In the genomic region with DNA sequence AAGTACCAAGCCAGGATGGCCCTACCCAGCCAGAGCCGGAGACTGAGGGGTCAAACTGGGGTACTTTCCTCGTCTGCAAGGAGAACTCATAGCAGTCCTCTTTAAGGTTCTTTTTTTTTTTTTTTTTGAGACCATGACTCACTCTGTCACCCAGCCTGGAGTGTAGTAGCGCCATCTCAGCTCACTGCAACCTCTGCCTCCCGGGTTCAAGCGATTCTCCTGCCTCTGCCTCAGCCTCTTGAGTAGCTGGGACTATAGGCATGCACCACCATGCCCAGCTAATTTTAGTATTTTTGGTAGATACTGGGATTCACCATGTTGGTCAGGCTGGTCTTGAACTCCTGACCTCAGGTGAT, we compare ENCODE assay signal across 8 cellular contexts. TPM values are rescaled to one million over a fixed set of nuclear protein-coding genes. Genes with fewer than 3 reads are reported as not detected.
DNase-seq lines count a peak whose midpoint lies in the region; ATAC-seq and TF ChIP-seq lines count a peak whose summit lies in the region.
"Not testable (repeated sequence)": the region's sequence is repeated elsewhere in the genome, so short reads cannot be mapped to it uniquely, and the experiment has no call there.

No MANE protein-coding gene starts in this region.

- H3K4me1 Mint-ChIP-seq in activated CD4-positive, alpha-beta memory T cell treated with anti-CD3 and anti-CD28 coated beads for 36 hours (ENCODE audit: low read depth): peaks cover 33% of the 10 kb centered on the region
- peaks cover 29% of the 10 kb centered on the region for H3K4me1 Mint-ChIP-seq in brain
- peaks cover 21 to 24% of the 10 kb centered on the region in 2 donors for H3K4me1 Mint-ChIP-seq in natural killer cell treated with Interleukin-12 subunit alpha and Interleukin-12 subunit beta and Interleukin-15 and Interleukin-18, amount 100 ng/mL, for 72 hours (ENCODE audit: low read depth in 2 of 2)
- H3K4me1 Mint-ChIP-seq in stimulated activated naive B cell treated with anti-CD40 and anti-IgM and Interleukin-4, amounts not matched to agents 10 μg/mL and 1 μg/mL and 100 μg/mL, for 72 hours: peaks cover 23 to 42% of the 10 kb centered on the region in 2 donors

- H3K27ac Mint-ChIP-seq in activated CD4-positive, alpha-beta memory T cell treated with anti-CD3 and anti-CD28 coated beads for 36 hours: not testable (repeated sequence)
- peak overlapping the region in 4 of 5 experiments; percentile 90 to 97 (median 95) for H3K27ac Mint-ChIP-seq in brain
- peak overlapping the region; percentile 82 to 91 for H3K27ac Mint-ChIP-seq in natural killer cell treated with Interleukin-12 subunit alpha and Interleukin-12 subunit beta and Interleukin-15 and Interleukin-18, amount 100 ng/mL, for 72 hours
- H3K27ac Mint-ChIP-seq in stimulated activated naive B cell treated with anti-CD40 and anti-IgM and Interleukin-4, amounts not matched to agents 10 μg/mL and 1 μg/mL and 100 μg/mL, for 72 hours: peak overlapping the region; percentile 43

- H3K27me3 ChIP-seq in BLaER1; HCT116 (ENCODE audit: insufficient read depth, low read length); PC-9 (ENCODE audit: insufficient read depth, low read depth); foreskin keratinocyte: not testable (repeated sequence)

- peak overlapping the region; percentile 68 for H3K4me3 Mint-ChIP-seq in activated CD4-positive, alpha-beta memory T cell treated with anti-CD3 and anti-CD28 coated beads for 36 hours
- peak overlapping the region; percentile 89 to 97 (median 94) for H3K4me3 Mint-ChIP-seq in brain
- H3K4me3 Mint-ChIP-seq in natural killer cell treated with Interleukin-12 subunit alpha and Interleukin-12 subunit beta and Interleukin-15 and Interleukin-18, amount 100 ng/mL, for 72 hours: peak overlapping the region; percentile 73
- peak overlapping the region; percentile 91 to 95 for H3K4me3 Mint-ChIP-seq in stimulated activated naive B cell treated with anti-CD40 and anti-IgM and Interleukin-4, amounts not matched to agents 10 μg/mL and 1 μg/mL and 100 μg/mL, for 72 hours

- not testable (repeated sequence) for H3K4me3 ChIP-seq in BLaER1
- peak overlapping the region; percentile 55 to 74 for H3K4me3 ChIP-seq in HCT116 (replicated peaks in 1 of 2; ENCODE audit: low read depth in 1 of 2, low read length in 2 of 2)
- peak overlapping the region; percentile 62 for H3K4me3 ChIP-seq in PC-9

- peaks cover 57% of the 10 kb centered on the region for H3F3A ChIP-seq in PC-9 (ENCODE audit: insufficient read depth, low read depth)

- POLR2A ChIA-PET in HCT116 (lab: Charles Lee): interaction anchor here (0.6 kb wide), 1 partner anchor 24 kb away, joined by 6 read pairs; no protein-coding TSS in a partner anchor
- POLR2A ChIA-PET in PC-9 (lab: Charles Lee; ENCODE audit: unreplicated experiment): interaction anchor here (0.6 kb wide), 1 partner anchor 401 kb away, joined by 7 read pairs; no protein-coding TSS in a partner anchor
- POLR2A ChIA-PET in activated CD4-positive, alpha-beta memory T cell treated with anti-CD3 and anti-CD28 coated beads for 36 hours (lab: Charles Lee): interaction anchor here (0.7 kb wide), 1 partner anchor 11 kb away, joined by 4 read pairs; no protein-coding TSS in a partner anchor

- not testable (repeated sequence) for H3K9me3 ChIP-seq in BLaER1; HCT116 (ENCODE audit: control insufficient read depth in 1 of 2, insufficient read depth in 1 of 2, low read depth in 1 of 2, low read length in 2 of 2); PC-9 (ENCODE audit: insufficient read depth, low read depth)

- RAD21 ChIA-PET in HCT116 (lab: Charles Lee; ENCODE audit: low non-redundant PET in 1 of 2, low total read pairs in 2 of 2, uncharacterized antibody in 2 of 2, unreplicated experiment in 2 of 2): interaction anchor here in 1 of 2 experiments (0.7 kb wide), 1 partner anchor 143 kb away, joined by 4 read pairs; no protein-coding TSS in a partner anchor

- H3K79me2 ChIP-seq in HCT116 (ENCODE audit: insufficient read depth, low read length); PC-9 (ENCODE audit: low read depth): not testable (repeated sequence)

- H3K36me3 Mint-ChIP-seq in activated CD4-positive, alpha-beta memory T cell treated with anti-CD3 and anti-CD28 coated beads for 36 hours; brain; natural killer cell treated with Interleukin-12 subunit alpha and Interleukin-12 subunit beta and Interleukin-15 and Interleukin-18, amount 100 ng/mL, for 72 hours; stimulated activated naive B cell treated with anti-CD40 and anti-IgM and Interleukin-4, amounts not matched to agents 10 μg/mL and 1 μg/mL and 100 μg/mL, for 72 hours: not testable (repeated sequence)

- TF ChIP-seq RAD21 in HCT116 (IDR thresholded peaks at IDR 0.05; ENCODE audit: low read depth): not testable (repeated sequence)

- not testable (repeated sequence) for TF ChIP-seq POLR2A in HCT116 (IDR thresholded peaks at IDR 0.05; ENCODE audit: borderline replicate concordance, extremely low read depth, insufficient read depth, insufficient read length)

- not testable (repeated sequence) for TF ChIP-seq CTCF in HCT116 (IDR thresholded peaks at IDR 0.05 in 2 of 3, conservative IDR thresholded peaks at IDR 0.05 in 1 of 3; ENCODE audit: borderline replicate concordance in 1 of 3, insufficient read depth in 1 of 3, low read depth in 2 of 3, low read length in 2 of 3); PC-9 (conservative IDR thresholded peaks at IDR 0.05); brain (conservative IDR thresholded peaks at IDR 0.05); foreskin keratinocyte (conservative IDR thresholded peaks at IDR 0.05)

- H3K9me3 Mint-ChIP-seq in activated CD4-positive, alpha-beta memory T cell treated with anti-CD3 and anti-CD28 coated beads for 36 hours; brain; natural killer cell treated with Interleukin-12 subunit alpha and Interleukin-12 subunit beta and Interleukin-15 and Interleukin-18, amount 100 ng/mL, for 72 hours; stimulated activated naive B cell treated with anti-CD40 and anti-IgM and Interleukin-4, amounts not matched to agents 10 μg/mL and 1 μg/mL and 100 μg/mL, for 72 hours: not testable (repeated sequence)

- not testable (repeated sequence) for DNase-seq in HCT116 (ENCODE audit: low read depth, low spot score); activated CD4-positive, alpha-beta memory T cell treated with anti-CD3 and anti-CD28 coated beads for 36 hours; foreskin keratinocyte; natural killer cell treated with Interleukin-12 subunit alpha and Interleukin-12 subunit beta and Interleukin-15 and Interleukin-18, amount 100 ng/mL, for 72 hours (ENCODE audit: low spot score); stimulated activated naive B cell treated with anti-CD40 and anti-IgM and Interleukin-4, amounts not matched to agents 10 μg/mL and 1 μg/mL and 100 μg/mL, for 72 hours
- DNase-seq in PC-9: peak in 1 of 2 experiments; percentile 31

- BruUV-seq in HCT116 (replicated peaks; lab: Mats Ljungman, UMichigan); PC-9 (replicated peaks; lab: Mats Ljungman, UMichigan): not testable (repeated sequence)

- CTCF ChIA-PET in HCT116 (lab: Charles Lee): not testable (repeated sequence)
- CTCF ChIA-PET in PC-9 (lab: Charles Lee): interaction anchor here (0.5 to 0.7 kb wide), 5 partner anchors 23 to 1118 kb away, joined by 4 to 14 read pairs (median 6); no protein-coding TSS in a partner anchor
- CTCF ChIA-PET in activated CD4-positive, alpha-beta memory T cell treated with anti-CD3 and anti-CD28 coated beads for 36 hours (lab: Charles Lee): interaction anchor here (0.6 to 2.3 kb wide), 3 partner anchors 65 to 168 kb away, joined by 4 to 15 read pairs (median 11); no protein-coding TSS in a partner anchor

- intact Hi-C loops in HCT116 (cut with micrococcal nuclease) (loop anchor here (10.0 kb wide), 3 partner anchors 129 to 399 kb away; partner anchors contain the start of genes AMN and TRAF3), PC-9 (cut with micrococcal nuclease; ENCODE audit: unreplicated experiment) (loop anchor here (5.0 to 10.0 kb wide), 4 partner anchors 489 to 1019 kb away; no protein-coding TSS in a partner anchor)
- intact Hi-C loops in activated CD4-positive, alpha-beta memory T cell treated with anti-CD3 and anti-CD28 coated beads for 36 hours (cut with micrococcal nuclease): not testable (repeated sequence)

- not testable (repeated sequence) for H2AFZ ChIP-seq in HCT116 (ENCODE audit: low read depth, low read length, poor library complexity, severe bottlenecking)
- H2AFZ ChIP-seq in PC-9: peak overlapping the region; percentile 79

- not testable (repeated sequence) for H4K20me1 ChIP-seq in BLaER1; HCT116 (ENCODE audit: insufficient read depth); PC-9 (ENCODE audit: insufficient read depth)

- H3K36me3 ChIP-seq in BLaER1; HCT116 (ENCODE audit: control insufficient read depth in 1 of 2, insufficient read depth in 2 of 2, low read length in 2 of 2); PC-9 (ENCODE audit: low read depth): not testable (repeated sequence)

- peaks cover 69% of the 10 kb centered on the region for H3K4me1 ChIP-seq in BLaER1
- peaks cover 27 to 59% of the 10 kb centered on the region in 2 experiments for H3K4me1 ChIP-seq in HCT116 (ENCODE audit: control insufficient read depth in 1 of 2, insufficient read depth in 2 of 2, low read length in 2 of 2)
- H3K4me1 ChIP-seq in PC-9 (replicated peaks; ENCODE audit: insufficient read depth): peaks cover 58% of the 10 kb centered on the region
- peaks cover 11% of the 10 kb centered on the region for H3K4me1 ChIP-seq in foreskin keratinocyte

- H3K9me2 ChIP-seq in HCT116 (ENCODE audit: insufficient read depth); PC-9 (ENCODE audit: insufficient read depth): not testable (repeated sequence)

- H3K27me3 Mint-ChIP-seq in activated CD4-positive, alpha-beta memory T cell treated with anti-CD3 and anti-CD28 coated beads for 36 hours; brain; natural killer cell treated with Interleukin-12 subunit alpha and Interleukin-12 subunit beta and Interleukin-15 and Interleukin-18, amount 100 ng/mL, for 72 hours; stimulated activated naive B cell treated with anti-CD40 and anti-IgM and Interleukin-4, amounts not matched to agents 10 μg/mL and 1 μg/mL and 100 μg/mL, for 72 hours: not testable (repeated sequence)

- H3K9ac ChIP-seq in BLaER1: not testable (repeated sequence)
- H3K9ac ChIP-seq in HCT116 (ENCODE audit: low read length): peak overlapping the region; percentile 78

- peak overlapping the region; percentile 84 for H3K4me2 ChIP-seq in BLaER1
- peak overlapping the region; percentile 98 for H3K4me2 ChIP-seq in HCT116 (ENCODE audit: low read length)
- H3K4me2 ChIP-seq in PC-9: peak overlapping the region; percentile 90

- ATAC-seq in HCT116; foreskin keratinocyte; natural killer cell treated with Interleukin-12 subunit alpha and Interleukin-12 subunit beta and Interleukin-15 and Interleukin-18, amount 100 ng/mL, for 72 hours; stimulated activated naive B cell treated with anti-CD40 and anti-IgM and Interleukin-4, amounts not matched to agents 10 μg/mL and 1 μg/mL and 100 μg/mL, for 72 hours (replicated peaks): not testable (repeated sequence)

- H3K27ac ChIP-seq in BLaER1 (peak overlapping the region; percentile 49; the same call in 1 of the 2 replicates), HCT116 (ENCODE audit: low read depth, low read length) (peak overlapping the region; percentile 86), PC-9 (peak overlapping the region; percentile 93), foreskin keratinocyte (peak overlapping the region; percentile 87)

RNA-seq across cellular contexts. Expression of gene ANKRD9, which starts 16.5 kb away (rescaled TPM):
- total RNA-seq in HCT116 (2021; ENCODE audit: unreplicated experiment) (29.0 TPM), PC-9 (2021) (44.6 and 68.8 TPM in 2 replicates), foreskin keratinocyte (6.7 and 7.8 TPM in 2 replicates)
- 27.6 and 33.8 TPM in 2 replicates for polyA plus RNA-seq in HCT116 (2012)
- total RNA-seq in activated CD4-positive, alpha-beta memory T cell treated with anti-CD3 and anti-CD28 coated beads for 36 hours: 10 to 100 TPM; 15.2 to 17.5 TPM
- polyA plus RNA-seq in brain (ENCODE audit: insufficient read depth, low read depth, low replicate concordance) (9.0 TPM), foreskin keratinocyte (9.3 and 9.5 TPM in 2 replicates)
- 10 to 100 TPM in 1 of 2 donors, 1 to 10 TPM in 1; 7.9 to 12.7 TPM for total RNA-seq in natural killer cell treated with Interleukin-12 subunit alpha and Interleukin-12 subunit beta and Interleukin-15 and Interleukin-18, amount 100 ng/mL, for 72 hours
